ENCODE assay signal across 8 cellular contexts in the genomic region with DNA sequence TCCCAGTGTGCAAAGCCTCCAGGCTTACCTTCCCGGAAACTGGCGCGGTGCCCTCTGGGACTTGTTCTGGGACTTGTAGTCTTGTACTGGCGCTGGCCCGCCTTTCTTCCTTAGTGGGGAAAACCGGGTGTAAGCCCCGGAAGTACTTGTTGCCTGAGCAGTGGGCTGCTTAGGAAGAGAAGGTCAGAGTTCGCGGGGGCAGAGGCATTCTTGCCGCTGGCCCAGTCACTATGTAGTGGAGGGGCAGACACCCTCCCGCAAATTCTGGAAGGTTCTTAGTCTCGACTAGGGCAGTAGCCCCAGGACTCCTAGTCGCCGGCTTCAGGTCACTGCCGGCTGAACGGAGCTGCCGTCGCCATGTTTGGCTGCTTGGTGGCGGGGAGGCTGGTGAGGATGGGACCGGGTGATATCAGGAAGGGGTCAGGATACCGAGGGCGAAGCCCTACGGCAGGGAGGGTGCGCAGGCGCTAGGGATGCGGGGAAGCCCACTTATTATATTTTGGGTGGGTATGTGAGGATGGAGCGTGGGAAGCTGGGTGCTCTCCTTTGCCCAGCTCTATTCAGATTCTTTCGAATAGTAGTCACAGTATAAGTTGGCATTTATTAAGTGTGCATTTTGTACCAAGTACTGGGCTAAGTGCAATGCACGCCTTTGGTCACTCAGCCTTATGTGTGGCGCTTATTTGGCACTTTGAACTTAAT. TPM values are rescaled to one million over a fixed set of nuclear protein-coding genes. Genes with fewer than 3 reads are reported as not detected.
A peak's percentile ranks its signal among the peaks of the same experiment; 100 is the strongest.
DNase-seq lines count a peak whose midpoint lies in the region; ATAC-seq and TF ChIP-seq lines count a peak whose summit lies in the region.

A gene with protein sequence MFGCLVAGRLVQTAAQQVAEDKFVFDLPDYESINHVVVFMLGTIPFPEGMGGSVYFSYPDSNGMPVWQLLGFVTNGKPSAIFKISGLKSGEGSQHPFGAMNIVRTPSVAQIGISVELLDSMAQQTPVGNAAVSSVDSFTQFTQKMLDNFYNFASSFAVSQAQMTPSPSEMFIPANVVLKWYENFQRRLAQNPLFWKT (plus strand): TSS at position 149 of the 702 bp plus-strand sequence. CDS start 209 bp downstream, at position 358.

- ATAC-seq in GM23338: peak; percentile 100
- peak; percentile 99 to 100 for ATAC-seq in naive B cell (ENCODE audit: low read depth in 2 of 2)
- ATAC-seq in stimulated activated memory B cell treated with anti-CD40 and anti-IgM and Interleukin-4, amounts not matched to agents 10 μg/mL and 1 μg/mL and 100 μg/mL, for 72 hours: peak; percentile 100

- H3K4me1 Mint-ChIP-seq in GM23338: peaks cover 5% of the 10 kb centered on the region; the same call in 2 of the 3 replicates
- peaks cover 15 to 33% (median 19%) of the 10 kb centered on the region in 3 donors for H3K4me1 Mint-ChIP-seq in naive B cell
- peaks cover 7% of the 10 kb centered on the region for H3K4me1 Mint-ChIP-seq in stimulated activated memory B cell treated with anti-CD40 and anti-IgM and Interleukin-4, amounts not matched to agents 10 μg/mL and 1 μg/mL and 100 μg/mL, for 72 hours

- TF ChIP-seq CTCF in DOHH2 (IDR thresholded peaks at IDR 0.05; ENCODE audit: low read depth, low read length, poor library complexity, severe bottlenecking): no peak
- TF ChIP-seq CTCF in GM23338 (conservative IDR thresholded peaks at IDR 0.05; ENCODE audit: low read depth in 2 of 2): no peak

- DNase-seq in GM23338 (ENCODE audit: low spot score) (peak; percentile 99), LHCN-M2 (ENCODE audit: low read depth) (peak; percentile 98), RPMI8226 (peak; percentile 98), fibroblast of gingiva (ENCODE audit: low read depth) (peak; percentile 97), naive B cell (peak; percentile 76)
- peak; percentile 86 to 88 for DNase-seq in activated T-helper 1 cell treated with anti-CD3 and anti-CD28 coated beads, Interleukin-2, amount 50 U/mL, for 16 hours (ENCODE audit: low read depth in 1 of 2, low spot score in 1 of 2)

- peak within 1 kb of the TSS; percentile 97 for H3K4me3 Mint-ChIP-seq in GM23338
- peak within 1 kb of the TSS; percentile 96 to 100 (median 99) for H3K4me3 Mint-ChIP-seq in naive B cell
- peak within 1 kb of the TSS; percentile 96 for H3K4me3 Mint-ChIP-seq in stimulated activated memory B cell treated with anti-CD40 and anti-IgM and Interleukin-4, amounts not matched to agents 10 μg/mL and 1 μg/mL and 100 μg/mL, for 72 hours

- H3K4me1 ChIP-seq in DOHH2 (ENCODE audit: control insufficient read depth, low read length) (peaks cover 20% of the 10 kb centered on the region), GM23338 (ENCODE audit: insufficient read depth) (no peaks in the 10 kb centered on the region)

- H3K4me2 ChIP-seq in DOHH2 (ENCODE audit: low read length): peak within 1 kb of the TSS; percentile 73
- H3K4me2 ChIP-seq in GM23338: peak within 1 kb of the TSS; percentile 86

- H3K27me3 ChIP-seq in DOHH2 (ENCODE audit: control insufficient read depth, low read length) (no peaks in the 10 kb centered on the region), GM23338 (ENCODE audit: insufficient read depth) (no peaks in the 10 kb centered on the region)

- peak within 1 kb of the TSS; percentile 31; the same call in 1 of the 2 replicates for H3K27ac ChIP-seq in DOHH2 (ENCODE audit: low read depth, low read length)
- H3K27ac ChIP-seq in GM23338 (ENCODE audit: low read depth): peak within 1 kb of the TSS; percentile 90

- H3K79me2 ChIP-seq in DOHH2 (ENCODE audit: control insufficient read depth, low read length) (peaks cover 43% of the 10 kb centered on the region), GM23338 (replicated peaks; ENCODE audit: insufficient read depth) (peaks cover 31% of the 10 kb centered on the region)

- H3K36me3 Mint-ChIP-seq in GM23338 (ENCODE audit: low read depth) (peaks cover 8% of the 10 kb centered on the region; the same call in 2 of the 3 replicates), naive B cell (no peaks in the 10 kb centered on the region)
- H3K36me3 Mint-ChIP-seq in stimulated activated memory B cell treated with anti-CD40 and anti-IgM and Interleukin-4, amounts not matched to agents 10 μg/mL and 1 μg/mL and 100 μg/mL, for 72 hours: peaks cover 6% of the 10 kb centered on the region

- H3K9me3 Mint-ChIP-seq in GM23338: peaks cover 3% of the 10 kb centered on the region; the same call in 2 of the 3 replicates
- no peaks in the 10 kb centered on the region for H3K9me3 Mint-ChIP-seq in naive B cell
- H3K9me3 Mint-ChIP-seq in stimulated activated memory B cell treated with anti-CD40 and anti-IgM and Interleukin-4, amounts not matched to agents 10 μg/mL and 1 μg/mL and 100 μg/mL, for 72 hours: no peaks in the 10 kb centered on the region

- H4K20me1 ChIP-seq in DOHH2 (ENCODE audit: control insufficient read depth, insufficient read depth, low read depth, low read length): no peaks in the 10 kb centered on the region
- no peaks in the 10 kb centered on the region for H4K20me1 ChIP-seq in GM23338 (replicated peaks; ENCODE audit: insufficient read depth)

- no peaks in the 10 kb centered on the region for H3F3A ChIP-seq in DOHH2 (ENCODE audit: control insufficient read depth, insufficient read depth)
- H3F3A ChIP-seq in GM23338 (replicated peaks; ENCODE audit: low read depth): no peaks in the 10 kb centered on the region

- H3K4me3 ChIP-seq in DOHH2 (ENCODE audit: low read length) (peak within 1 kb of the TSS; percentile 93), GM23338 (peak within 1 kb of the TSS; percentile 68)

- H3K27me3 Mint-ChIP-seq in GM23338 (ENCODE audit: insufficient read depth, low read depth, poor library complexity) (no peaks in the 10 kb centered on the region), naive B cell (peaks cover 0 to 12% (median 5%) of the 10 kb centered on the region in 3 donors)
- no peaks in the 10 kb centered on the region for H3K27me3 Mint-ChIP-seq in stimulated activated memory B cell treated with anti-CD40 and anti-IgM and Interleukin-4, amounts not matched to agents 10 μg/mL and 1 μg/mL and 100 μg/mL, for 72 hours

- H3K9me2 ChIP-seq in DOHH2 (replicated peaks; ENCODE audit: control insufficient read depth, low read length): no peaks in the 10 kb centered on the region
- no peaks in the 10 kb centered on the region for H3K9me2 ChIP-seq in GM23338 (ENCODE audit: insufficient read depth)

- H3K27ac Mint-ChIP-seq in GM23338 (peak within 1 kb of the TSS; percentile 96), naive B cell (peak within 1 kb of the TSS; percentile 95 to 98 (median 98))
- H3K27ac Mint-ChIP-seq in stimulated activated memory B cell treated with anti-CD40 and anti-IgM and Interleukin-4, amounts not matched to agents 10 μg/mL and 1 μg/mL and 100 μg/mL, for 72 hours: peak within 1 kb of the TSS; percentile 94

- peaks cover 20% of the 10 kb centered on the region for H3K36me3 ChIP-seq in DOHH2 (ENCODE audit: control insufficient read depth, low read length)
- H3K36me3 ChIP-seq in GM23338 (ENCODE audit: insufficient read depth): peaks cover 5% of the 10 kb centered on the region; the same call in 1 of the 2 replicates

- H3K9me3 ChIP-seq in DOHH2 (ENCODE audit: control insufficient read depth, insufficient read depth, low read length): no peaks in the 10 kb centered on the region

- peak within 1 kb of the TSS; percentile 72 for H2AFZ ChIP-seq in GM23338

TF ChIP-seq in GM23338, 12 proteins besides CTCF, POLR2A, EP300 and RAD21:
- peak; percentile 89 for TF ChIP-seq POLR2AphosphoS5 (IDR thresholded peaks at IDR 0.05; ENCODE audit: low read depth)
- TF ChIP-seq, protein P1, sequence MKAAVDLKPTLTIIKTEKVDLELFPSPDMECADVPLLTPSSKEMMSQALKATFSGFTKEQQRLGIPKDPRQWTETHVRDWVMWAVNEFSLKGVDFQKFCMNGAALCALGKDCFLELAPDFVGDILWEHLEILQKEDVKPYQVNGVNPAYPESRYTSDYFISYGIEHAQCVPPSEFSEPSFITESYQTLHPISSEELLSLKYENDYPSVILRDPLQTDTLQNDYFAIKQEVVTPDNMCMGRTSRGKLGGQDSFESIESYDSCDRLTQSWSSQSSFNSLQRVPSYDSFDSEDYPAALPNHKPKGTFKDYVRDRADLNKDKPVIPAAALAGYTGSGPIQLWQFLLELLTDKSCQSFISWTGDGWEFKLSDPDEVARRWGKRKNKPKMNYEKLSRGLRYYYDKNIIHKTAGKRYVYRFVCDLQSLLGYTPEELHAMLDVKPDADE (IDR thresholded peaks at IDR 0.05): peak; percentile 100
- TF ChIP-seq CREB1 (CRISPR knock-in tag; IDR thresholded peaks at IDR 0.05; ENCODE audit: low read depth): no peak

RNA-seq across cellular contexts. Expression of the gene that starts here (rescaled TPM):
- 71.2 and 76.8 TPM in 2 replicates for total RNA-seq in GM23338 (2014; rRNA removed; shearing (Covaris generic))
- polyA plus RNA-seq in GM23338 (2016; fragmentation: Nextera tagmentation; extraction: Ambion mirVana) (162 and 170 TPM in 2 replicates), naive B cell (ENCODE audit: low read depth in 6 of 6) (100 to 1,000 TPM in 1 of 6 donors, 10 to 100 TPM in 5; 62.8 to 105 (median 76.9) TPM)
- 67.3 and 72.0 TPM in 2 replicates for total RNA-seq in LHCN-M2 (2014; rRNA removed)
- polyA plus RNA-seq in LHCN-M2 (2012): 66.1 TPM

Comparison
In these comparisons a context has a peak if more than half of its experiments do, and no peak if none do; other contexts are left out.
1. Peak in every context shown above with its lines: DNase-seq, ATAC-seq, H3K4me3 ChIP-seq and H3K27ac ChIP-seq.